Comparison of ENCODE assay signal across 12 cellular contexts in the genomic region with DNA sequence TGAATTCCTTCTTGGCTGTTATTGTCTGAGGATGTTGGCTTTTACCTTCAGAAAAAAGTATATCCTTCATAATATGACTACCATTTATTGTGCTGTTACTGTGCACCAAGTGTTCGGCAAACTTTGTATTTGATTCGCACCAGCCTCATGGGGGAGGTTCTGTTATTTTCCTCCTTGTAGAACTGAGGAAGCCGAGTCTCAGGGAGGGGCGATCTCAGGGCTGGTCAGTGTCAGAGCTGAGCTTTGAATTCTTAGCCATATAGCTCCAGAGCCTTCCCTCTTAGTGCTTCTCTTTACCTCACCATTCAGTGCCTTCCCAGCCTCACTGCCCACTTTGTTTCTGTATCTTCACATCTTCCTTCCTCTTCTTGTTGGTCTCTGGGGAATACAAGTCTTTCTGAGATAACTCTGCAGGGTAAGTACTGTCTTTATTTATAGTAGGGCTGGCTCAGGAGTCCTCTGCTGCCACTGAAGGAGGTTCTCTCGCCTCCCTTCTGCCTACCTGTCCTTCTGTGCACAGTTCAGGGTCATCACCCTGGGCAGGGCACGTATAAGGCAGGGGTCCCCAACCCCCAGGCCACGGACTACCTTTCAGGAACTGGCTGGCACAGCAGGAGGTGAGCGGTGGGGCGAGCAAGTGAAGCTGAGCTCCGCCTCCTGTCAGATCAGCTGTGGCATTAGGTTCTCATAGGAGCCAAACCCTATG. TPM values are rescaled to one million over a fixed set of nuclear protein-coding genes. Genes with fewer than 3 reads are reported as not detected.
DNase-seq lines count a peak whose midpoint lies in the region; ATAC-seq, FAIRE-seq and TF ChIP-seq lines count a peak whose summit lies in the region.
"Had no signal": no experiment of that assay in that cellular context is flagged by ENCODE, and none has a peak within 500 bp of the region (broad histone marks: within the 10 kb centered on the region; RNA-seq: fewer than 3 reads in every experiment).

No MANE protein-coding gene starts in this region.

- no peaks in the 10 kb centered on the region for H3K9me3 Mint-ChIP-seq in activated B cell treated with CpG ODN at 0.5 μM for 24 hours

- peak; percentile 50 for FAIRE-seq in GM12892 (lab: Jason Lieb, UNC)

- TF ChIP-seq POLR2A in GM12892 (IDR thresholded peaks at IDR 0.05; ENCODE audit: low read depth, low read length) = no peak

- DNase-seq in GM12892 (ENCODE audit: insufficient read length) (no peak), GM20000 (ENCODE audit: low spot score) (peak; percentile 42), activated B cell treated with CpG ODN at 0.5 μM for 24 hours (peak; percentile 50), NCI-H345 treated with DMSO at 0.1 percent for 48 hours (lab: John Stamatoyannopoulos, UW; ENCODE audit: unreplicated experiment) (no peak), SHP77 (lab: John Stamatoyannopoulos, UW) (no peak)
- DNase-seq in effector CD8-positive, alpha-beta T cell (lab: John Stamatoyannopoulos, UW) = no peak
- DNase-seq: activated effector memory CD4-positive, alpha-beta T cell treated with Interleukin-2 at 50 U/mL for 16 hours; NCI-H2081; right lobe of liver; SW 1271 had no signal

- ATAC-seq in HG03103 (IDR thresholded peaks at IDR 0.05; ENCODE audit: low read depth, unreplicated experiment) (peak; percentile 62), activated B cell treated with CpG ODN at 0.5 μM for 24 hours (ENCODE audit: low read depth) (peak; percentile 97), GM18517 (IDR thresholded peaks at IDR 0.05; ENCODE audit: unreplicated experiment) (no peak)

- TF ChIP-seq CTCF in GM20000 (IDR thresholded peaks at IDR 0.05; ENCODE audit: extremely low read depth, missing control alignments) = no peak
- TF ChIP-seq CTCF in activated B cell treated with CpG ODN at 0.5 μM for 24 hours (IDR thresholded peaks at IDR 0.05) = no peak

- H3K27ac Mint-ChIP-seq in activated B cell treated with CpG ODN at 0.5 μM for 24 hours = peak overlapping the region; percentile 43

- peaks cover 67% of the 10 kb centered on the region for H3K4me1 Mint-ChIP-seq in activated B cell treated with CpG ODN at 0.5 μM for 24 hours

- intact Hi-C loops in activated B cell treated with CpG ODN at 0.5 μM for 24 hours (cut with micrococcal nuclease) = loop anchor here (1.0 to 5.0 kb wide), 6 partner anchors 11 to 167 kb away; a partner anchor contains a TSS

- CTCF ChIA-PET in activated B cell treated with CpG ODN at 0.5 μM for 24 hours (lab: Charles Lee) = interaction anchor here (0.6 to 1.0 kb wide), 2 partner anchors 42 to 167 kb away, joined by 3 read pairs; no protein-coding TSS in a partner anchor

- no peaks in the 10 kb centered on the region for H3K27me3 Mint-ChIP-seq in activated B cell treated with CpG ODN at 0.5 μM for 24 hours

- no peaks in the 10 kb centered on the region for H3K36me3 Mint-ChIP-seq in activated B cell treated with CpG ODN at 0.5 μM for 24 hours (ENCODE audit: low read depth)

- H3K4me3 Mint-ChIP-seq in activated B cell treated with CpG ODN at 0.5 μM for 24 hours = peak overlapping the region; percentile 25

- POLR2A ChIA-PET in activated B cell treated with CpG ODN at 0.5 μM for 24 hours (lab: Charles Lee) = interaction anchor here (0.6 to 5.6 kb wide), 4 partner anchors 17 to 629 kb away, joined by 3 to 36 read pairs (median 4); a partner anchor contains a TSS

RNA-seq across cellular contexts. Expression of a gene that starts 48.4 kb away (rescaled TPM):
- polyA plus RNA-seq in GM12892 (2012; ENCODE audit: missing spikeins) = 11.7 TPM
- total RNA-seq in activated B cell treated with CpG ODN at 0.5 μM for 24 hours = 32.5 and 41.5 TPM in 2 replicates

Comparison
In these comparisons a context has a peak if more than half of its experiments do, and no peak if none do; other contexts are left out.
1. DNase-seq: peak in GM20000 (single experiment) and activated B cell treated with CpG ODN at 0.5 μM for 24 hours (single experiment); none in GM12892 (single experiment), NCI-H345 treated with DMSO at 0.1 percent for 48 hours (single experiment), effector CD8-positive, alpha-beta T cell (single experiment) and SHP77 (0 of 2).